24 cellular contexts compared by ENCODE assay signal in genomic region chr15:77058468-77058867, GRCh38.
"Had no signal": no experiment of that assay in that cellular context is flagged by ENCODE, and none has a peak within 500 bp of the region (broad histone marks: within the 10 kb centered on the region; RNA-seq: fewer than 3 reads in every experiment).

No MANE protein-coding gene starts in this region.

- H3K27me3 ChIP-seq: esophagus squamous epithelium, left lung, neutrophil, pancreas, stomach, testis, tibial artery had no signal

- H3K27ac Mint-ChIP-seq: effector memory CD8-positive, alpha-beta T cell had no signal

- ATAC-seq: effector memory CD8-positive, alpha-beta T cell; left lung; natural killer cell; pancreas; sciatic nerve had no signal

- H3K9me3 ChIP-seq: esophagus squamous epithelium, left lung, neutrophil, pancreas, stomach, testis, tibial artery had no signal

- H3K36me3 Mint-ChIP-seq: natural killer cell had no signal

- DNase-seq: cerebellar nuclear complex; cortex of kidney; effector memory CD8-positive, alpha-beta T cell; erythroblast; esophagus squamous epithelium; foreskin melanocyte; kidney; left lung; mesendoderm; natural killer cell; pancreas; stimulated activated CD4-positive, alpha-beta T cell treated with anti-CD3 and anti-CD28 coated beads, Interleukin-12 subunit alpha, Interleukin-12 subunit beta, amount 100 ng/mL, for 4 hours; stimulated activated CD4-positive, alpha-beta T cell treated with anti-CD3 and anti-CD28 coated beads, Interleukin-1b, Interleukin-23, amount 100 ng/mL, for 48 hours; stimulated activated CD4-positive, alpha-beta T cell treated with anti-CD3 and anti-CD28 coated beads, Interleukin-4, amount 100 ng/mL, for 1 hour; stomach; substantia nigra; testis; tibial artery had no signal

- H3K4me2 ChIP-seq: smooth muscle cell had no signal

- H3K36me3 ChIP-seq: esophagus squamous epithelium, neutrophil, pancreas, tibial artery had no signal

- H3K9me3 Mint-ChIP-seq: effector memory CD8-positive, alpha-beta T cell; natural killer cell; neural crest cell; stimulated activated effector memory CD8-positive, alpha-beta T cell treated with anti-CD3 and anti-CD28 coated beads, Interleukin-12 subunit alpha, Interleukin-12 subunit beta, amount 100 ng/mL, for 72 hours; type B pancreatic cell had no signal

- H3K4me3 ChIP-seq: esophagus squamous epithelium, left lung, pancreas, smooth muscle cell, stomach, testis, tibial artery had no signal

- H3K4me3 Mint-ChIP-seq: effector memory CD8-positive, alpha-beta T cell; natural killer cell; neural crest cell; stimulated activated effector memory CD8-positive, alpha-beta T cell treated with anti-CD3 and anti-CD28 coated beads, Interleukin-12 subunit alpha, Interleukin-12 subunit beta, amount 100 ng/mL, for 72 hours had no signal

- H3K27me3 Mint-ChIP-seq: effector memory CD8-positive, alpha-beta T cell; type B pancreatic cell had no signal

- H3K27ac ChIP-seq: esophagus squamous epithelium, left lung, neutrophil, pancreas, stomach, testis, tibial artery had no signal
